Comparison of ENCODE assay signal across 1 cellular context in genomic region chr4:111450867-111451266, GRCh38.
TF ChIP-seq lines count a peak whose summit lies in the region.

No MANE protein-coding gene starts in this region.

TF ChIP-seq in IMR-90, 13 proteins besides CTCF, POLR2A, EP300 and RAD21 (continued from another document):
- TF ChIP-seq FOS (IDR thresholded peaks at IDR 0.05; ENCODE audit: low read depth, low read length) (no peak), RFX5 (IDR thresholded peaks at IDR 0.05; ENCODE audit: low read depth, low read length) (no peak), NFE2L2 (IDR thresholded peaks at IDR 0.05; ENCODE audit: low read depth, low read length) (no peak), ELK1 (IDR thresholded peaks at IDR 0.05; ENCODE audit: borderline replicate concordance, low read depth, low read length) (no peak), CHD1 (IDR thresholded peaks at IDR 0.05; ENCODE audit: low read depth, low read length) (no peak), MAFK (IDR thresholded peaks at IDR 0.05; ENCODE audit: low read depth, low read length) (no peak)
TF ChIP-seq in IMR-90: peak in this region for 0.
